In the genomic region with DNA sequence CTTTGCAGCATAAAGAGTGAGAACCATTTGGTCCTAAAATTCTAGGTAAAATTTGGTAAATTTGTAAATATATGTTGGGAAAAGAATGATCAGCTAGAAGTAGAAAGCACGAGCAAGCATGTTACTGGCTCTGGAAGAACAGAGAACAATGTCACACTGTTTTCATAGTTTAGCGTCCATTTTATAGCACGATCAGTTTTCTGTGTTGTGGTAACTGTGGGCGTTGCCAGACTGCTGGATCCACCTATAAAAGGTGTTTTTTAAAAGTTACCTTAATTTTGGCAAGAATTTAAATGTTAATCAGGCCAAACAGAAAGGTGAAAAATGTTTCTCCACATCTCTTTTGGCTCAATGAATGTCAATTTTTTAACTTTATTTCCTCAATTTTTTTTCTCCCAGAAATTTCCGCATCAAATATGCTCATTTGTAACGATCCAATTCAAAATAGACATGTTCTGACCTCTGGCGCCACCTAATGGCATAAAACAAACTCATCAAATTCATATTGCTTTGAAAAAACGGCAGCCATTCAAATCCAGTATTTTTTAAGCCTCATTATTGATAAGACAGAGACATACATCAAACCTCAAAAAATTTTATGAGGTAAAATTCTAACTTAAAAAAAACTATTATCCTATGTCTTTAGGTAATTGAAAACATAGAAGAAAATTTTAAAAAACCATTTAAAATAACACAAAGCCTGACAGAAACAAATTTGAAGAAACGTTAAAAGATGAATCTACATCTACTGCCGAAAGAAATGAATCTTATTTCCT, we compare ENCODE assay signal across 8 cellular contexts. TPM values are rescaled to one million over a fixed set of nuclear protein-coding genes. Genes with fewer than 3 reads are reported as not detected.
DNase-seq lines count a peak whose midpoint lies in the region; ATAC-seq, FAIRE-seq and TF ChIP-seq lines count a peak whose summit lies in the region.

No MANE protein-coding gene starts in this region.

- FAIRE-seq in RCC 7860 (lab: Jason Lieb, UNC), result peak; percentile 86

- peak; percentile 78 for TF ChIP-seq CTCF in LNCAP (IDR thresholded peaks at IDR 0.05)

- H3K36me3 Mint-ChIP-seq in activated CD4-positive, alpha-beta T cell treated with anti-CD3 and anti-CD28 coated beads for 36 hours (ENCODE audit: low read depth), result peaks cover 24% of the 10 kb centered on the region
- peaks cover 0 to 16% (median 5%) of the 10 kb centered on the region in 5 donors for H3K36me3 Mint-ChIP-seq in naive thymus-derived CD4-positive, alpha-beta T cell

- H3K27me3 ChIP-seq in naive thymus-derived CD4-positive, alpha-beta T cell (ENCODE audit: control insufficient read depth in 2 of 2, insufficient read depth in 2 of 2, low read length in 2 of 2), result no peaks in the 10 kb centered on the region

- H3K27me3 Mint-ChIP-seq in activated CD4-positive, alpha-beta T cell treated with anti-CD3 and anti-CD28 coated beads for 36 hours, result no peaks in the 10 kb centered on the region
- H3K27me3 Mint-ChIP-seq in naive thymus-derived CD4-positive, alpha-beta T cell, result no peaks in the 10 kb centered on the region

- ATAC-seq in activated CD4-positive, alpha-beta T cell treated with anti-CD3 and anti-CD28 coated beads for 36 hours, result no peak
- ATAC-seq in naive thymus-derived CD4-positive, alpha-beta T cell, result peak; percentile 80

- no peaks in the 10 kb centered on the region for H3K9me3 ChIP-seq in naive thymus-derived CD4-positive, alpha-beta T cell (ENCODE audit: control insufficient read depth in 2 of 3, low read length in 3 of 3)

- H3K36me3 ChIP-seq in naive thymus-derived CD4-positive, alpha-beta T cell (ENCODE audit: control insufficient read depth in 2 of 3, insufficient read depth in 3 of 3, low read length in 3 of 3), result peaks cover 0 to 6% (median 0%) of the 10 kb centered on the region in 3 experiments

- H3K27ac ChIP-seq in naive thymus-derived CD4-positive, alpha-beta T cell (ENCODE audit: low read depth, low read length), result no peak overlapping the region

- CTCF ChIA-PET in activated CD4-positive, alpha-beta T cell treated with anti-CD3 and anti-CD28 coated beads for 36 hours (lab: Charles Lee), result interaction anchor here (0.6 to 6.3 kb wide), 16 partner anchors 10 to 268 kb away, joined by 3 to 90 read pairs (median 4); no protein-coding TSS in a partner anchor
- CTCF ChIA-PET in naive thymus-derived CD4-positive, alpha-beta T cell (lab: Charles Lee), result interaction anchor here (0.7 to 15.5 kb wide), 7 partner anchors 10 to 106 kb away, joined by 3 to 256 read pairs (median 3); no protein-coding TSS in a partner anchor

- peaks cover 26% of the 10 kb centered on the region for H3K4me1 Mint-ChIP-seq in activated CD4-positive, alpha-beta T cell treated with anti-CD3 and anti-CD28 coated beads for 36 hours
- peaks cover 7 to 17% (median 16%) of the 10 kb centered on the region in 7 donors for H3K4me1 Mint-ChIP-seq in naive thymus-derived CD4-positive, alpha-beta T cell

- peaks cover 0 to 7% of the 10 kb centered on the region in 2 donors for H3K4me1 ChIP-seq in naive thymus-derived CD4-positive, alpha-beta T cell (ENCODE audit: control insufficient read depth in 2 of 2, insufficient read depth in 2 of 2, low read length in 2 of 2)

- no peaks in the 10 kb centered on the region for H3K9me3 Mint-ChIP-seq in activated CD4-positive, alpha-beta T cell treated with anti-CD3 and anti-CD28 coated beads for 36 hours (ENCODE audit: low read depth)
- peaks cover 0 to 2% (median 0%) of the 10 kb centered on the region in 11 donors for H3K9me3 Mint-ChIP-seq in naive thymus-derived CD4-positive, alpha-beta T cell

- intact Hi-C loops in activated CD4-positive, alpha-beta T cell treated with anti-CD3 and anti-CD28 coated beads for 36 hours (cut with DNase I, micrococcal nuclease), result loop anchor here (1.0 to 5.0 kb wide), 4 partner anchors 60 to 188 kb away; no protein-coding TSS in a partner anchor
- intact Hi-C loops in naive thymus-derived CD4-positive, alpha-beta T cell (cut with micrococcal nuclease), result loop anchor here (1.0 to 10.0 kb wide), 9 partner anchors 8 to 1937 kb away; a partner anchor contains a TSS

- DNase-seq in activated CD4-positive, alpha-beta T cell treated with anti-CD3 and anti-CD28 coated beads for 36 hours, result peak; percentile 59
- DNase-seq in activated CD4-positive, alpha-beta T cell treated with anti-CD3 and anti-CD28 coated beads, Interleukin-2, amount 50 U/mL, for 4 hours, result no peak
- DNase-seq in RCC 7860 (ENCODE audit: low spot score), result peak; percentile 26
- peak; percentile 84 for DNase-seq in dermis blood vessel endothelial cell
- peak in 7 of 9 donors; percentile 47 to 71 (median 65) for DNase-seq in naive thymus-derived CD4-positive, alpha-beta T cell
- no peak for DNase-seq in iPS-NIHi11 (ENCODE audit: low spot score)
- DNase-seq in GOT3 (lab: John Stamatoyannopoulos, UW), result no peak

- no peak overlapping the region for H3K4me3 Mint-ChIP-seq in activated CD4-positive, alpha-beta T cell treated with anti-CD3 and anti-CD28 coated beads for 36 hours
- peak overlapping the region in 7 of 10 donors; percentile 1 to 76 (median 43) for H3K4me3 Mint-ChIP-seq in naive thymus-derived CD4-positive, alpha-beta T cell

- peak overlapping the region; percentile 51 for H3K27ac Mint-ChIP-seq in activated CD4-positive, alpha-beta T cell treated with anti-CD3 and anti-CD28 coated beads for 36 hours
- H3K27ac Mint-ChIP-seq in naive thymus-derived CD4-positive, alpha-beta T cell, result peak overlapping the region in 4 of 9 donors; percentile 1 to 9 (median 3)

- H3K4me3 ChIP-seq in naive thymus-derived CD4-positive, alpha-beta T cell (ENCODE audit: low read length), result no peak overlapping the region

- POLR2A ChIA-PET in activated CD4-positive, alpha-beta T cell treated with anti-CD3 and anti-CD28 coated beads for 36 hours (lab: Charles Lee), result no interaction called here
- POLR2A ChIA-PET in naive thymus-derived CD4-positive, alpha-beta T cell (lab: Charles Lee), result interaction anchor here (0.6 to 2.0 kb wide), 2 partner anchors 60 to 71 kb away, joined by 3 to 9 read pairs; no protein-coding TSS in a partner anchor

RNA-seq across cellular contexts. Expression of a gene that starts 5.5 kb away (rescaled TPM):
- under 1 TPM; 0.37 to 0.39 TPM for total RNA-seq in activated CD4-positive, alpha-beta T cell treated with anti-CD3 and anti-CD28 coated beads for 36 hours
- under 0.01 and 0.28 TPM in 2 replicates for total RNA-seq in dermis blood vessel endothelial cell
- 10 to 100 TPM in 2 of 5 experiments, 1 to 10 TPM in 3; 1.4 to 11.3 (median 9.6) TPM for total RNA-seq in naive thymus-derived CD4-positive, alpha-beta T cell
- 1 to 10 TPM; 3.8 to 6.1 TPM for polyA plus RNA-seq in naive thymus-derived CD4-positive, alpha-beta T cell

RNA-seq across cellular contexts. Expression of a gene that starts 35.0 kb away (rescaled TPM):
- total RNA-seq in activated CD4-positive, alpha-beta T cell treated with anti-CD3 and anti-CD28 coated beads for 36 hours, result under 1 TPM in 1 of 2 experiments, not detected in 1; 0.04 TPM
- 0.28 and 0.51 TPM in 2 replicates for total RNA-seq in dermis blood vessel endothelial cell
- not detected for total RNA-seq in naive thymus-derived CD4-positive, alpha-beta T cell
- polyA plus RNA-seq in naive thymus-derived CD4-positive, alpha-beta T cell, result not detected

RNA-seq across cellular contexts. Expression of a gene that starts 53.4 kb away (rescaled TPM):
- total RNA-seq in activated CD4-positive, alpha-beta T cell treated with anti-CD3 and anti-CD28 coated beads for 36 hours, result not detected
- not detected in 2 replicates for total RNA-seq in dermis blood vessel endothelial cell
- total RNA-seq in naive thymus-derived CD4-positive, alpha-beta T cell, result not detected
- polyA plus RNA-seq in naive thymus-derived CD4-positive, alpha-beta T cell, result not detected

Comparison
In these comparisons a context has a peak if more than half of its experiments do, and no peak if none do; other contexts are left out.
1. DNase-seq: peak in activated CD4-positive, alpha-beta T cell treated with anti-CD3 and anti-CD28 coated beads for 36 hours (single experiment), RCC 7860 (single experiment), dermis blood vessel endothelial cell (single experiment) and naive thymus-derived CD4-positive, alpha-beta T cell (7 of 9); none in activated CD4-positive, alpha-beta T cell treated with anti-CD3 and anti-CD28 coated beads, Interleukin-2, amount 50 U/mL, for 4 hours (0 of 2), iPS-NIHi11 (single experiment) and GOT3 (single experiment).